13 cellular contexts compared by ENCODE assay signal in genomic region chr3:152213938-152214337, GRCh38.
"Had no signal": no experiment of that assay in that cellular context is flagged by ENCODE, and none has a peak within 500 bp of the region (broad histone marks: within the 10 kb centered on the region; RNA-seq: fewer than 3 reads in every experiment).

No MANE protein-coding gene starts in this region.

- H3K27me3 ChIP-seq: colonic mucosa, heart right ventricle, SJCRH30, upper lobe of left lung had no signal

- H3K27ac Mint-ChIP-seq: activated T-helper 2 cell treated with anti-CD3 and anti-CD28 coated beads, Interferon-gamma antibody, Interleukin-2, Interleukin-4, amounts not matched to agents 10 μg/mL and 5 μg/mL and 100 μg/mL, durations not matched to agents 14 hours and 24 hours and 36 hours; nephron progenitor cell had no signal

- H3K4me3 ChIP-seq: colonic mucosa, heart right ventricle, SJCRH30, upper lobe of left lung had no signal

- H3K4me3 Mint-ChIP-seq: memory B cell, nephron progenitor cell had no signal

- H3K4me1 ChIP-seq: SJCRH30 had no signal

- H3K27ac ChIP-seq: colonic mucosa, heart right ventricle, SJCRH30 had no signal

- H3K27me3 Mint-ChIP-seq: memory B cell had no signal

- H3K36me3 ChIP-seq: colonic mucosa, heart right ventricle, SJCRH30, upper lobe of left lung had no signal

- DNase-seq: activated CD4-positive, alpha-beta T cell treated with anti-CD3 and anti-CD28 coated beads for 1 hour; caudate nucleus; colonic mucosa; effector CD4-positive, alpha-beta T cell; heart right ventricle; nephron progenitor cell; SJCRH30; substantia nigra; SW 1271; T-helper 9 cell; upper lobe of left lung had no signal

- H3K9me3 ChIP-seq: colonic mucosa, heart right ventricle, SJCRH30, upper lobe of left lung had no signal
